In the genomic region with DNA sequence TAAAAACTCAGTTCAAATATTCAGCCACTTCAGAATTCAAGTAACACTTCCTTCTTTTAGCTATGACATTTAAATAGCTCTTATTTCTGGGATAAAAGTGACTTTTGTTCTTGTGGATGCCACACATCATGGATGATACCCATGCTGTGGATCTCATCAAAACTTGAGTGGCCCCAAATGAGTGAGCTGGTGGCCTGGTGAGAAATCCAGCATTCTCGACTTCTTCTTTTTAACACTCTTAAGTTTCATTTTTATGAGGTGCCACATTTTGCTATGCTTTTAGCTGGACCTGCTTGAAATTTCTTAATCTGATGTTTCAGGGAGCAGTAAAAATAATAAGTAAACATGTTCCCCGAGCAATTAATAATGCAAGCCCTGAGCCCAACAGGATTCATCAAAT, we compare ENCODE assay signal across 16 cellular contexts.
"Had no signal": no experiment of that assay in that cellular context is flagged by ENCODE, and none has a peak within 500 bp of the region (broad histone marks: within the 10 kb centered on the region; RNA-seq: fewer than 3 reads in every experiment).

No MANE protein-coding gene starts in this region.

- ATAC-seq: activated CD4-positive, alpha-beta T cell treated with anti-CD3 and anti-CD28 coated beads for 36 hours; activated CD8-positive, alpha-beta T cell treated with anti-CD3 and anti-CD28 coated beads for 36 hours; activated T-cell treated with anti-CD3 and anti-CD28 coated beads, Interleukin-2, amount 50 U/mL, for 72 hours; natural killer cell had no signal

- DNase-seq: activated CD4-positive, alpha-beta T cell treated with anti-CD3 and anti-CD28 coated beads for 36 hours; activated CD8-positive, alpha-beta memory T cell treated with anti-CD3 and anti-CD28 coated beads, Interleukin-2, amount 50 U/mL, for 4 hours; activated CD8-positive, alpha-beta T cell treated with anti-CD3 and anti-CD28 coated beads for 36 hours; activated gamma-delta T cell treated with Interleukin-2 at 50 U/mL for 16 hours; activated T-cell treated with anti-CD3 and anti-CD28 coated beads, Interleukin-2, amount 50 U/mL, for 72 hours; aorta; natural killer cell; nucleus accumbens; thyroid gland had no signal

- H3K27ac Mint-ChIP-seq: activated CD4-positive, alpha-beta T cell treated with anti-CD3 and anti-CD28 coated beads for 36 hours; activated CD8-positive, alpha-beta T cell treated with anti-CD3 and anti-CD28 coated beads for 36 hours; activated T-cell treated with anti-CD3 and anti-CD28 coated beads, Interleukin-2, amount 50 U/mL, for 72 hours; natural killer cell had no signal

- H3K4me3 ChIP-seq: esophagus muscularis mucosa, mucosa of descending colon, right atrium auricular region, skin epidermis, thyroid gland, vagina had no signal

- H3K9me3 Mint-ChIP-seq: activated CD8-positive, alpha-beta T cell treated with anti-CD3 and anti-CD28 coated beads for 36 hours; activated T-cell treated with anti-CD3 and anti-CD28 coated beads, Interleukin-2, amount 50 U/mL, for 72 hours; natural killer cell had no signal

- H3K4me3 Mint-ChIP-seq: activated CD4-positive, alpha-beta T cell treated with anti-CD3 and anti-CD28 coated beads for 36 hours; activated CD8-positive, alpha-beta T cell treated with anti-CD3 and anti-CD28 coated beads for 36 hours; activated T-cell treated with anti-CD3 and anti-CD28 coated beads, Interleukin-2, amount 50 U/mL, for 72 hours; natural killer cell had no signal

- H3K27me3 ChIP-seq: esophagus muscularis mucosa, right atrium auricular region, thyroid gland, vagina had no signal

- H3K9me3 ChIP-seq: esophagus muscularis mucosa, mucosa of descending colon, right atrium auricular region, thyroid gland, vagina had no signal

- H3K4me1 Mint-ChIP-seq: activated CD4-positive, alpha-beta T cell treated with anti-CD3 and anti-CD28 coated beads for 36 hours had no signal

- H3K36me3 ChIP-seq: esophagus muscularis mucosa, right atrium auricular region, thyroid gland, vagina had no signal

- H3K4me1 ChIP-seq: esophagus muscularis mucosa, right atrium auricular region, thyroid gland, vagina had no signal

- H3K27ac ChIP-seq: esophagus muscularis mucosa, right atrium auricular region, thyroid gland, vagina had no signal

- FAIRE-seq: bronchial epithelial cell, endometrium had no signal
